ENCODE assay signal across 5 cellular contexts in genomic region chr20:53177687-53178086, GRCh38.
"Had no signal": no experiment of that assay in that cellular context is flagged by ENCODE, and none has a peak within 500 bp of the region (broad histone marks: within the 10 kb centered on the region; RNA-seq: fewer than 3 reads in every experiment).

No MANE protein-coding gene starts in this region.

- H3K9ac ChIP-seq: KMS-11 had no signal

- DNase-seq: IMR-90, KBM-7, KG1 had no signal

- H3K4me2 ChIP-seq: KMS-11 had no signal

- H3K27ac ChIP-seq: HL-60, KMS-11 had no signal
